In the genomic region with DNA sequence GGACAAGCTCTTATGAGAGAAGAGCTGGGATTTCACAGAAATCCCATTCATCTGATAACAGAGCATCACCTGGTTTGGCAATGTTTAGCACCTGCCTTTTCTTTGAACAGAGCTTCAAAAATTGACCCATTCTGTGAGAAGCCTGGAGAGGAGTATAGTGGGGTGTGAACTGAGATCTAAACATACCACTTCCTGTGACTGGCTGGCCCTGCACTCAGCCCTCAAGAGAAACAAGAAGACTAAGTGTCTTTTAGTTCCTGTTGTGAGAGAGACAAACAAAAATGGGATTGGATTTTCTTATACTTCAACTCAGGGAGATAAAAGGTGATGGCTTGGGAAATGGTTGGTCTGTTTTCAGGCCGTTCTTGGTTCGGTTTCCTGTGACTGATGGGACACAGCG, we compare ENCODE assay signal across 17 cellular contexts.
"Had no signal": no experiment of that assay in that cellular context is flagged by ENCODE, and none has a peak within 500 bp of the region (broad histone marks: within the 10 kb centered on the region; RNA-seq: fewer than 3 reads in every experiment).

No MANE protein-coding gene starts in this region.

- H3K4me1 ChIP-seq: gastrocnemius medialis, right lobe of liver, spleen had no signal

- H3K27me3 ChIP-seq: gastrocnemius medialis, heart right ventricle, left lung, right lobe of liver, spleen had no signal

- H3K9me3 ChIP-seq: gastrocnemius medialis, heart right ventricle, left lung, right lobe of liver, spleen had no signal

- H3K27ac Mint-ChIP-seq: activated naive CD4-positive, alpha-beta T cell treated with anti-CD3 and anti-CD28 coated beads for 36 hours; memory B cell had no signal

- H3K4me3 ChIP-seq: coronary artery, gastrocnemius medialis, heart right ventricle, left lung, right lobe of liver, spleen had no signal

- H3K27me3 Mint-ChIP-seq: memory B cell had no signal

- H3K4me1 Mint-ChIP-seq: memory B cell had no signal

- H3K36me3 ChIP-seq: gastrocnemius medialis, heart right ventricle, left lung, right lobe of liver, spleen had no signal

- H3K27ac ChIP-seq: coronary artery, epithelial cell of prostate, gastrocnemius medialis, heart right ventricle, left lung, right lobe of liver had no signal

- H3K4me3 Mint-ChIP-seq: activated naive CD4-positive, alpha-beta T cell treated with anti-CD3 and anti-CD28 coated beads for 36 hours; memory B cell had no signal

- DNase-seq: activated CD4-positive, alpha-beta T cell treated with anti-CD3 and anti-CD28 coated beads for 1 hour; activated CD4-positive, alpha-beta T cell treated with anti-CD3 and anti-CD28 coated beads, Interleukin-2, amount 50 U/mL, for 48 hours; activated CD8-positive, alpha-beta memory T cell treated with anti-CD3 and anti-CD28 coated beads, Interleukin-2, amount 50 U/mL, for 48 hours; activated naive CD4-positive, alpha-beta T cell treated with anti-CD3 and anti-CD28 coated beads for 36 hours; caudate nucleus; effector CD4-positive, alpha-beta T cell; gastrocnemius medialis; heart right ventricle; left lung; right lobe of liver; spleen; stimulated activated naive CD4-positive, alpha-beta T cell; trophoblast cell had no signal

- FAIRE-seq: islet of Langerhans had no signal

- H3K36me3 Mint-ChIP-seq: memory B cell had no signal

- ATAC-seq: gastrocnemius medialis, heart right ventricle, left lung, right lobe of liver had no signal
